ENCODE assay signal across 8 cellular contexts in genomic region chr14:21436567-21437062, GRCh38. TPM values are rescaled to one million over a fixed set of nuclear protein-coding genes. Genes with fewer than 3 reads are reported as not detected.
DNase-seq lines count a peak whose midpoint lies in the region; ATAC-seq lines count a peak whose summit lies in the region.

No MANE protein-coding gene starts in this region.

- CTCF ChIA-PET in activated naive CD4-positive, alpha-beta T cell treated with anti-CD3 and anti-CD28 coated beads for 36 hours (lab: Charles Lee) = interaction anchor here (0.6 to 2.4 kb wide), 9 partner anchors 19 to 163 kb away, joined by 3 to 13 read pairs (median 3); partner anchors contain the start of genes CHD8, RAB2B and TOX4
- CTCF ChIA-PET in activated CD4-positive, alpha-beta memory T cell treated with anti-CD3 and anti-CD28 coated beads, Interleukin-2, amount 10 ng/mL, durations not matched to agents 7 days and 5 days (lab: Charles Lee) = interaction anchor here (0.8 to 2.0 kb wide), 7 partner anchors 10 to 62 kb away, joined by 3 to 38 read pairs (median 4); partner anchors contain the start of genes CHD8 and TOX4

- H3K4me3 ChIP-seq in iPS-11a (ENCODE audit: low read depth, low read length) = peak overlapping the region; percentile 74

- peak; percentile 21 to 28 for ATAC-seq in stimulated activated naive B cell treated with anti-CD40 and anti-IgM and Interleukin-4, amounts not matched to agents 10 μg/mL and 1 μg/mL and 100 μg/mL, for 72 hours (replicated peaks)

- intact Hi-C loops in activated naive CD4-positive, alpha-beta T cell treated with anti-CD3 and anti-CD28 coated beads for 36 hours (cut with micrococcal nuclease) = loop anchor here (1.0 kb wide), 7 partner anchors 20 to 167 kb away; partner anchors contain the start of genes CHD8, HNRNPC, METTL3 and SUPT16H

- no peak for DNase-seq in activated naive CD4-positive, alpha-beta T cell treated with anti-CD3 and anti-CD28 coated beads for 36 hours
- no peak for DNase-seq in activated naive CD4-positive, alpha-beta T cell treated with Interleukin-2 at 50 U/mL for 16 hours
- no peak for DNase-seq in activated CD4-positive, alpha-beta memory T cell treated with anti-CD3 and anti-CD28 coated beads, Interleukin-2, amount 10 ng/mL, durations not matched to agents 7 days and 5 days
- DNase-seq in stimulated activated naive B cell treated with anti-CD40 and anti-IgM and Interleukin-4, amounts not matched to agents 10 μg/mL and 1 μg/mL and 100 μg/mL, for 72 hours = no peak
- DNase-seq in NCI-H345 (lab: John Stamatoyannopoulos, UW) (no peak), NCI-H146 (lab: John Stamatoyannopoulos, UW) (no peak), HT-29 (ENCODE audit: low spot score) (no peak)

- POLR2A ChIA-PET in activated CD4-positive, alpha-beta memory T cell treated with anti-CD3 and anti-CD28 coated beads, Interleukin-2, amount 10 ng/mL, durations not matched to agents 7 days and 5 days (lab: Charles Lee) = interaction anchor here (0.7 to 5.0 kb wide), 16 partner anchors 10 to 206 kb away, joined by 3 to 103 read pairs (median 6); partner anchors contain the start of genes CHD8, METTL3, RAB2B and SUPT16H

- peaks cover 11% of the 10 kb centered on the region for H3K36me3 Mint-ChIP-seq in activated naive CD4-positive, alpha-beta T cell treated with anti-CD3 and anti-CD28 coated beads for 36 hours (ENCODE audit: low read depth)
- H3K36me3 Mint-ChIP-seq in activated CD4-positive, alpha-beta memory T cell treated with anti-CD3 and anti-CD28 coated beads, Interleukin-2, amount 10 ng/mL, durations not matched to agents 7 days and 5 days (ENCODE audit: low read depth) = peaks cover 30% of the 10 kb centered on the region
- H3K36me3 Mint-ChIP-seq in stimulated activated naive B cell treated with anti-CD40 and anti-IgM and Interleukin-4, amounts not matched to agents 10 μg/mL and 1 μg/mL and 100 μg/mL, for 72 hours = peaks cover 17 to 30% of the 10 kb centered on the region in 2 donors

- H3K27me3 Mint-ChIP-seq in activated naive CD4-positive, alpha-beta T cell treated with anti-CD3 and anti-CD28 coated beads for 36 hours (ENCODE audit: low read depth) = no peaks in the 10 kb centered on the region
- no peaks in the 10 kb centered on the region for H3K27me3 Mint-ChIP-seq in activated CD4-positive, alpha-beta memory T cell treated with anti-CD3 and anti-CD28 coated beads, Interleukin-2, amount 10 ng/mL, durations not matched to agents 7 days and 5 days
- no peaks in the 10 kb centered on the region for H3K27me3 Mint-ChIP-seq in stimulated activated naive B cell treated with anti-CD40 and anti-IgM and Interleukin-4, amounts not matched to agents 10 μg/mL and 1 μg/mL and 100 μg/mL, for 72 hours

- H3K4me1 Mint-ChIP-seq in activated naive CD4-positive, alpha-beta T cell treated with anti-CD3 and anti-CD28 coated beads for 36 hours (ENCODE audit: low read depth) = peaks cover 50% of the 10 kb centered on the region
- peaks cover 48% of the 10 kb centered on the region for H3K4me1 Mint-ChIP-seq in activated CD4-positive, alpha-beta memory T cell treated with anti-CD3 and anti-CD28 coated beads, Interleukin-2, amount 10 ng/mL, durations not matched to agents 7 days and 5 days
- peaks cover 36 to 67% of the 10 kb centered on the region in 2 donors for H3K4me1 Mint-ChIP-seq in stimulated activated naive B cell treated with anti-CD40 and anti-IgM and Interleukin-4, amounts not matched to agents 10 μg/mL and 1 μg/mL and 100 μg/mL, for 72 hours

- H3K9me3 Mint-ChIP-seq in activated naive CD4-positive, alpha-beta T cell treated with anti-CD3 and anti-CD28 coated beads for 36 hours = no peaks in the 10 kb centered on the region
- no peaks in the 10 kb centered on the region for H3K9me3 Mint-ChIP-seq in activated CD4-positive, alpha-beta memory T cell treated with anti-CD3 and anti-CD28 coated beads, Interleukin-2, amount 10 ng/mL, durations not matched to agents 7 days and 5 days
- no peaks in the 10 kb centered on the region for H3K9me3 Mint-ChIP-seq in stimulated activated naive B cell treated with anti-CD40 and anti-IgM and Interleukin-4, amounts not matched to agents 10 μg/mL and 1 μg/mL and 100 μg/mL, for 72 hours

- peak overlapping the region; percentile 90 for H3K27ac Mint-ChIP-seq in activated naive CD4-positive, alpha-beta T cell treated with anti-CD3 and anti-CD28 coated beads for 36 hours
- H3K27ac Mint-ChIP-seq in activated CD4-positive, alpha-beta memory T cell treated with anti-CD3 and anti-CD28 coated beads, Interleukin-2, amount 10 ng/mL, durations not matched to agents 7 days and 5 days = peak overlapping the region; percentile 76
- H3K27ac Mint-ChIP-seq in stimulated activated naive B cell treated with anti-CD40 and anti-IgM and Interleukin-4, amounts not matched to agents 10 μg/mL and 1 μg/mL and 100 μg/mL, for 72 hours = peak overlapping the region; percentile 92

- H3K4me3 Mint-ChIP-seq in activated naive CD4-positive, alpha-beta T cell treated with anti-CD3 and anti-CD28 coated beads for 36 hours = peak overlapping the region; percentile 84
- peak overlapping the region; percentile 86 for H3K4me3 Mint-ChIP-seq in activated CD4-positive, alpha-beta memory T cell treated with anti-CD3 and anti-CD28 coated beads, Interleukin-2, amount 10 ng/mL, durations not matched to agents 7 days and 5 days
- H3K4me3 Mint-ChIP-seq in stimulated activated naive B cell treated with anti-CD40 and anti-IgM and Interleukin-4, amounts not matched to agents 10 μg/mL and 1 μg/mL and 100 μg/mL, for 72 hours = peak overlapping the region; percentile 85 to 89

RNA-seq across cellular contexts. Expression of gene CHD8, which starts 19.3 kb away (rescaled TPM):
- total RNA-seq in activated naive CD4-positive, alpha-beta T cell treated with anti-CD3 and anti-CD28 coated beads for 36 hours = 10 to 100 TPM; 73.9 to 75.5 TPM
- total RNA-seq in activated CD4-positive, alpha-beta memory T cell treated with anti-CD3 and anti-CD28 coated beads, Interleukin-2, amount 10 ng/mL, durations not matched to agents 7 days and 5 days = 100 to 1,000 TPM; 108 to 112 TPM
- 36.1 and 37.2 TPM in 2 replicates for total RNA-seq in HT-29 (2014; rRNA removed; shearing (Covaris generic))

RNA-seq across cellular contexts. Expression of gene RAB2B, which starts 40.1 kb away (rescaled TPM):
- 10 to 100 TPM; 20.5 to 21.4 TPM for total RNA-seq in activated naive CD4-positive, alpha-beta T cell treated with anti-CD3 and anti-CD28 coated beads for 36 hours
- 10 to 100 TPM; 27.6 to 29.0 TPM for total RNA-seq in activated CD4-positive, alpha-beta memory T cell treated with anti-CD3 and anti-CD28 coated beads, Interleukin-2, amount 10 ng/mL, durations not matched to agents 7 days and 5 days
- 4.4 and 6.4 TPM in 2 replicates for total RNA-seq in HT-29 (2014; rRNA removed; shearing (Covaris generic))

RNA-seq across cellular contexts. Expression of gene TOX4, which starts 40.4 kb away (rescaled TPM):
- 10 to 100 TPM; 57.4 to 58.6 TPM for total RNA-seq in activated naive CD4-positive, alpha-beta T cell treated with anti-CD3 and anti-CD28 coated beads for 36 hours
- total RNA-seq in activated CD4-positive, alpha-beta memory T cell treated with anti-CD3 and anti-CD28 coated beads, Interleukin-2, amount 10 ng/mL, durations not matched to agents 7 days and 5 days = 10 to 100 TPM; 82.1 to 85.6 TPM
- total RNA-seq in HT-29 (2014; rRNA removed; shearing (Covaris generic)) = 16.0 and 20.3 TPM in 2 replicates

RNA-seq across cellular contexts. Expression of gene SUPT16H, which starts 52.8 kb away (rescaled TPM):
- total RNA-seq in activated naive CD4-positive, alpha-beta T cell treated with anti-CD3 and anti-CD28 coated beads for 36 hours = 100 to 1,000 TPM; 164 to 165 TPM
- 100 to 1,000 TPM; 114 TPM for total RNA-seq in activated CD4-positive, alpha-beta memory T cell treated with anti-CD3 and anti-CD28 coated beads, Interleukin-2, amount 10 ng/mL, durations not matched to agents 7 days and 5 days
- total RNA-seq in HT-29 (2014; rRNA removed; shearing (Covaris generic)) = 34.5 and 43.7 TPM in 2 replicates
